In the genomic region with DNA sequence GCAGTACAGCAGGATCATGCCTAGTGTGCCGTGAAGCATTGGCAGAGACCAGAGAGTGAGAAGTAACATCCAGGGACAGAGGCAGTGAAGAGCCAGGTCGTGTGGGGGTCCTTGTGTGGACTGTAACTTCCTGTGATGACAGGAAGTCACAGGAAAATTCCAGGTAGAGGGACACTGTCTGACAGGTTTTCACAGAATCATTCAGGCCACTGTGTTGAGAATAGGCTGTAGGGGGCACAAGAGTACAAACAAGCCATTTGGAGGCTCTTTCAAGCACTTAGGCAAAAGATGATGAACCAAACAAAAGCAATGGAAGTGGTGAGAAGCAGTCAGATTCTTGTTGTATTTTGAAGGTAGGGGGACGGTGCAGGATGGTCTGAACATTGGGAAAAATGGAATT, we compare ENCODE assay signal across 8 cellular contexts. TPM values are rescaled to one million over a fixed set of nuclear protein-coding genes. Genes with fewer than 3 reads are reported as not detected.
DNase-seq lines count a peak whose midpoint lies in the region; ATAC-seq and TF ChIP-seq lines count a peak whose summit lies in the region.

No MANE protein-coding gene starts in this region.

- TF ChIP-seq POLR2A in sigmoid colon (IDR thresholded peaks at IDR 0.05) = no peak

- H3K4me1 ChIP-seq in sigmoid colon = no peaks in the 10 kb centered on the region

- no peak overlapping the region for H3K4me3 ChIP-seq in WI38 (ENCODE audit: low read depth, low read length)
- H3K4me3 ChIP-seq in sigmoid colon = no peak overlapping the region

- H3K27me3 ChIP-seq in sigmoid colon = no peaks in the 10 kb centered on the region

- TF ChIP-seq EP300 in sigmoid colon (IDR thresholded peaks at IDR 0.05) = no peak

- peak; percentile 65 for DNase-seq in Ammon's horn (ENCODE audit: low spot score)
- peak; percentile 23 for DNase-seq in GM13977 (ENCODE audit: low spot score)
- DNase-seq in left ventricle myocardium superior = no peak
- no peak for DNase-seq in sigmoid colon
- DNase-seq in NCI-H774 (lab: John Stamatoyannopoulos, UW) = no peak

- H3K36me3 ChIP-seq in sigmoid colon = no peaks in the 10 kb centered on the region

- WGBS in sigmoid colon, 2 donors = 69 to 73% methylated on average over 3 of the region's 3 CpGs

- no peak overlapping the region for H3K27ac ChIP-seq in sigmoid colon

- intact Hi-C loops in left ventricle myocardium superior (cut with micrococcal nuclease) (loop anchor here (5.0 kb wide), 1 partner anchor 201 kb away; no protein-coding TSS in a partner anchor), sigmoid colon (cut with DNase I) (loop anchor here (5.0 kb wide), 1 partner anchor 201 kb away; no protein-coding TSS in a partner anchor)

- H3K9me3 ChIP-seq in sigmoid colon = no peaks in the 10 kb centered on the region

- ATAC-seq in left ventricle myocardium superior = peak; percentile 63
- no peak for ATAC-seq in GM19328 (IDR thresholded peaks at IDR 0.05; ENCODE audit: unreplicated experiment)
- ATAC-seq in HG02840 (IDR thresholded peaks at IDR 0.05; ENCODE audit: low FRiP score, unreplicated experiment) = no peak

- TF ChIP-seq CTCF in GM13977 (IDR thresholded peaks at IDR 0.05; ENCODE audit: extremely low read depth, insufficient read depth, missing control alignments) = peak; percentile 58
- TF ChIP-seq CTCF in WI38 (IDR thresholded peaks at IDR 0.05; ENCODE audit: low read depth, low read length) = peak; percentile 31
- peak in 3 of 4 experiments; percentile 12 to 35 (median 20) for TF ChIP-seq CTCF in sigmoid colon (IDR thresholded peaks at IDR 0.05)

- in situ Hi-C loops in GM13977 (cut with MboI; ENCODE audit: low pct_unique_long_range_greater_than_20kb, low sequenced_read_pairs, unreplicated experiment) = no loop called here

RNA-seq across cellular contexts. Expression of gene N4BP2L1, which starts 46.4 kb away (rescaled TPM):
- total RNA-seq in left ventricle myocardium superior (3.9 TPM), sigmoid colon (10 to 100 TPM; 17.7 to 34.9 (median 20.9) TPM)
- 10 to 100 TPM in 1 of 3 donors, 1 to 10 TPM in 2; 7.8 to 13.2 (median 8.8) TPM for polyA plus RNA-seq in sigmoid colon

Comparison
In these comparisons a context has a peak if more than half of its experiments do, and no peak if none do; other contexts are left out.
1. DNase-seq: peak in Ammon's horn (single experiment) and GM13977 (single experiment); none in left ventricle myocardium superior (single experiment), sigmoid colon (single experiment) and NCI-H774 (single experiment).
2. Peak in every context shown above with its lines, with median percentiles within 50 percentile points of each other: CTCF ChIP-seq.